ENCODE assay signal across 8 cellular contexts in genomic region chr15:44728576-44729393, GRCh38. TPM values are rescaled to one million over a fixed set of nuclear protein-coding genes. Genes with fewer than 3 reads are reported as not detected.
DNase-seq lines count a peak whose midpoint lies in the region; ATAC-seq and TF ChIP-seq lines count a peak whose summit lies in the region.

No MANE protein-coding gene starts in this region.

- DNase-seq in CD4-positive, alpha-beta T cell: peak; percentile 87 to 97 (median 93)
- peak; percentile 87 for DNase-seq in HK-2 (ENCODE audit: unreplicated experiment)
- peak; percentile 88 for DNase-seq in NCI-H82 treated with DMSO at 0.1 percent for 48 hours (lab: John Stamatoyannopoulos, UW; ENCODE audit: unreplicated experiment)
- DNase-seq in activated CD4-positive, alpha-beta memory T cell treated with anti-CD3 and anti-CD28 coated beads, Interleukin-2, amount 10 ng/mL, durations not matched to agents 7 days and 5 days: peak; percentile 97
- peak; percentile 89 to 99 (median 95) for DNase-seq in dorsolateral prefrontal cortex
- DNase-seq in stimulated activated CD4-positive, alpha-beta T cell treated with anti-CD3 and anti-CD28 coated beads, Interleukin-4, amount 100 ng/mL, for 1 hour: peak; percentile 90

- H3K4me1 ChIP-seq in liver (ENCODE audit: control insufficient read depth in 4 of 4, insufficient read depth in 4 of 4, low read length in 3 of 4): peaks cover 0 to 7% (median under 1%) of the 10 kb centered on the region in 4 donors

- CTCF ChIA-PET in CD4-positive, alpha-beta T cell (lab: Charles Lee): interaction anchor here (0.9 to 5.2 kb wide), 6 partner anchors 8 to 302 kb away, joined by 3 to 58 read pairs (median 26); partner anchors contain the start of genes B2M, CTDSPL2, PATL2 and SPG11
- CTCF ChIA-PET in activated CD4-positive, alpha-beta memory T cell treated with anti-CD3 and anti-CD28 coated beads, Interleukin-2, amount 10 ng/mL, durations not matched to agents 7 days and 5 days (lab: Charles Lee): interaction anchor here (0.7 to 15.9 kb wide), 9 partner anchors 9 to 673 kb away, joined by 3 to 399 read pairs (median 5); partner anchors contain the start of genes B2M, PATL2 and SPG11

- peak overlapping the region; percentile 98 for H3K27ac ChIP-seq in CD4-positive, alpha-beta T cell (ENCODE audit: low read depth, low read length)
- peak overlapping the region; percentile 78 to 100 (median 97) for H3K27ac ChIP-seq in dorsolateral prefrontal cortex
- H3K27ac ChIP-seq in liver (ENCODE audit: low read depth in 1 of 2, low read length in 2 of 2): peak overlapping the region; percentile 98 to 99

- peaks cover 28% of the 10 kb centered on the region for H3K36me3 Mint-ChIP-seq in CD4-positive, alpha-beta T cell (ENCODE audit: low read depth)
- H3K36me3 Mint-ChIP-seq in activated CD4-positive, alpha-beta memory T cell treated with anti-CD3 and anti-CD28 coated beads, Interleukin-2, amount 10 ng/mL, durations not matched to agents 7 days and 5 days (ENCODE audit: low read depth): peaks cover 60% of the 10 kb centered on the region

- peak overlapping the region; percentile 96 for H3K4me3 Mint-ChIP-seq in CD4-positive, alpha-beta T cell
- peak overlapping the region; percentile 99 for H3K4me3 Mint-ChIP-seq in activated CD4-positive, alpha-beta memory T cell treated with anti-CD3 and anti-CD28 coated beads, Interleukin-2, amount 10 ng/mL, durations not matched to agents 7 days and 5 days

- no peak for TF ChIP-seq CTCF in CD4-positive, alpha-beta T cell (IDR thresholded peaks at IDR 0.05)
- TF ChIP-seq CTCF in dorsolateral prefrontal cortex (IDR thresholded peaks at IDR 0.05 in 54 of 56, conservative IDR thresholded peaks at IDR 0.05 in 2 of 56; ENCODE audit: low read depth in 1 of 56, partially characterized antibody in 56 of 56) (peak in 21 of 56 donors; percentile 6 to 55 (median 20)), liver (IDR thresholded peaks at IDR 0.05; ENCODE audit: low read depth, low read length, missing input control) (no peak)

- peak overlapping the region; percentile 99 for H3K27ac Mint-ChIP-seq in CD4-positive, alpha-beta T cell
- H3K27ac Mint-ChIP-seq in activated CD4-positive, alpha-beta memory T cell treated with anti-CD3 and anti-CD28 coated beads, Interleukin-2, amount 10 ng/mL, durations not matched to agents 7 days and 5 days: peak overlapping the region; percentile 100

- peaks cover 90% of the 10 kb centered on the region for H3K4me1 Mint-ChIP-seq in CD4-positive, alpha-beta T cell (ENCODE audit: low read depth)
- peaks cover 69% of the 10 kb centered on the region for H3K4me1 Mint-ChIP-seq in activated CD4-positive, alpha-beta memory T cell treated with anti-CD3 and anti-CD28 coated beads, Interleukin-2, amount 10 ng/mL, durations not matched to agents 7 days and 5 days

- H3K9me3 ChIP-seq in CD4-positive, alpha-beta T cell (ENCODE audit: control insufficient read depth, low read length): no peaks in the 10 kb centered on the region
- H3K9me3 ChIP-seq in liver (ENCODE audit: control insufficient read depth in 4 of 4, low read length in 3 of 4): no peaks in the 10 kb centered on the region

- TF ChIP-seq RAD21 in liver (IDR thresholded peaks at IDR 0.05): peak; percentile 22 to 23

- peak; percentile 77 for ATAC-seq in CD4-positive, alpha-beta T cell (ENCODE audit: poor library complexity)
- ATAC-seq in GM19455 (IDR thresholded peaks at IDR 0.05; ENCODE audit: unreplicated experiment): peak; percentile 61

- H3K4me3 ChIP-seq in dorsolateral prefrontal cortex (peak overlapping the region; percentile 33 to 97 (median 85)), liver (ENCODE audit: low read depth in 1 of 3, low read length in 3 of 3) (peak overlapping the region; percentile 90 to 91 (median 90))

- no peaks in the 10 kb centered on the region for H3K27me3 Mint-ChIP-seq in CD4-positive, alpha-beta T cell
- no peaks in the 10 kb centered on the region for H3K27me3 Mint-ChIP-seq in activated CD4-positive, alpha-beta memory T cell treated with anti-CD3 and anti-CD28 coated beads, Interleukin-2, amount 10 ng/mL, durations not matched to agents 7 days and 5 days

- peaks cover 0 to 8% (median 5%) of the 10 kb centered on the region in 4 donors for H3K36me3 ChIP-seq in liver (ENCODE audit: control insufficient read depth in 4 of 4, insufficient read depth in 3 of 4, low read depth in 1 of 4, low read length in 3 of 4)

- H3K27me3 ChIP-seq in CD4-positive, alpha-beta T cell (ENCODE audit: control insufficient read depth, insufficient read depth, low read length): no peaks in the 10 kb centered on the region
- H3K27me3 ChIP-seq in dorsolateral prefrontal cortex (no peaks in the 10 kb centered on the region), liver (ENCODE audit: control insufficient read depth in 4 of 4, insufficient read depth in 4 of 4, low read length in 3 of 4) (no peaks in the 10 kb centered on the region)

- WGBS in liver: under 1% methylated on average over 36 of the region's 36 CpGs

- intact Hi-C loops in CD4-positive, alpha-beta T cell (cut with DNase I, micrococcal nuclease): loop anchor here (1.0 kb wide), 2 partner anchors 9 to 17 kb away; partner anchors contain the start of genes B2M (in 1 of the 2) and PATL2 (in 1 of the 2)
- intact Hi-C loops in dorsolateral prefrontal cortex (cut with DNase I): loop anchor here (1.0 to 5.0 kb wide), 5 partner anchors 14 to 66 kb away; partner anchors contain the start of genes SPG11 (in 2 of the 2), B2M (in 1 of the 2) and PATL2 (in 1 of the 2)

- POLR2A ChIA-PET in CD4-positive, alpha-beta T cell (lab: Charles Lee): interaction anchor here (0.7 to 38.3 kb wide), 19 partner anchors 9 to 928 kb away, joined by 3 to 4232 read pairs (median 3); partner anchors contain the start of genes B2M, HYPK, PATL2 and SERINC4
- POLR2A ChIA-PET in activated CD4-positive, alpha-beta memory T cell treated with anti-CD3 and anti-CD28 coated beads, Interleukin-2, amount 10 ng/mL, durations not matched to agents 7 days and 5 days (lab: Charles Lee): interaction anchor here (0.7 to 37.6 kb wide), 15 partner anchors 1 to 441 kb away, joined by 3 to 4153 read pairs (median 5); partner anchors contain the start of genes B2M, CTDSPL2, GOLM2 and PATL2

- H3K9ac ChIP-seq in liver (ENCODE audit: low read depth in 1 of 2, low read length in 2 of 2): peak overlapping the region; percentile 75 to 98

- no peaks in the 10 kb centered on the region for H3K9me3 Mint-ChIP-seq in CD4-positive, alpha-beta T cell
- no peaks in the 10 kb centered on the region for H3K9me3 Mint-ChIP-seq in activated CD4-positive, alpha-beta memory T cell treated with anti-CD3 and anti-CD28 coated beads, Interleukin-2, amount 10 ng/mL, durations not matched to agents 7 days and 5 days

TF ChIP-seq in liver, 16 proteins besides CTCF, POLR2A, EP300 and RAD21 (continues in another document):
- peak; percentile 90 for TF ChIP-seq REST (IDR thresholded peaks at IDR 0.05)
- TF ChIP-seq TAF1 (conservative IDR thresholded peaks at IDR 0.05): no peak

RNA-seq across cellular contexts. Expression of gene TRIM69, which starts 7.5 kb away (rescaled TPM):
- total RNA-seq in CD4-positive, alpha-beta T cell: 1 to 10 TPM; 6.2 to 9.8 TPM
- 10 to 100 TPM; 83.4 to 88.2 TPM for total RNA-seq in activated CD4-positive, alpha-beta memory T cell treated with anti-CD3 and anti-CD28 coated beads, Interleukin-2, amount 10 ng/mL, durations not matched to agents 7 days and 5 days
- total RNA-seq in dorsolateral prefrontal cortex (100 to 1,000 TPM in 1 of 120 experiments, 10 to 100 TPM in 119; 31.6 to 103 (median 60.3) TPM), liver (1 to 10 TPM; 4.9 to 5.7 TPM)
- 10 to 100 TPM in 1 of 2 donors, 1 to 10 TPM in 1; 3.6 to 10.0 TPM for polyA plus RNA-seq in liver

RNA-seq across cellular contexts. Expression of gene B2M, which starts 17.5 kb away (rescaled TPM):
- 1,000 to 10,000 TPM; 4,357 to 4,503 TPM for total RNA-seq in CD4-positive, alpha-beta T cell
- 1,000 to 10,000 TPM; 9,723 to 9,975 TPM for total RNA-seq in activated CD4-positive, alpha-beta memory T cell treated with anti-CD3 and anti-CD28 coated beads, Interleukin-2, amount 10 ng/mL, durations not matched to agents 7 days and 5 days
- total RNA-seq in dorsolateral prefrontal cortex (1,000 to 10,000 TPM in 4 of 120 experiments, 100 to 1,000 TPM in 116; 213 to 1,235 (median 449) TPM), liver (1,000 to 10,000 TPM; 1,388 to 2,879 TPM)
- polyA plus RNA-seq in liver: 1,000 to 10,000 TPM; 3,021 to 3,787 TPM

RNA-seq across cellular contexts. Expression of gene PATL2, which starts 17.7 kb away (rescaled TPM):
- 10 to 100 TPM; 17.4 to 21.9 TPM for total RNA-seq in CD4-positive, alpha-beta T cell
- 10 to 100 TPM; 36.3 to 36.8 TPM for total RNA-seq in activated CD4-positive, alpha-beta memory T cell treated with anti-CD3 and anti-CD28 coated beads, Interleukin-2, amount 10 ng/mL, durations not matched to agents 7 days and 5 days
- 1 to 10 TPM in 67 of 120 experiments, under 1 TPM in 45, not detected in 8; 0.20 to 6.3 (median 1.2) TPM for total RNA-seq in dorsolateral prefrontal cortex
- 1 to 10 TPM in 1 of 2 donors, under 1 TPM in 1; 0.65 to 1.0 TPM for total RNA-seq in liver
- under 1 TPM; 0.32 to 0.68 TPM for polyA plus RNA-seq in liver

Comparison
In these comparisons a context has a peak if more than half of its experiments do, and no peak if none do; other contexts are left out.
1. Peak in every context shown above with its lines: DNase-seq, ATAC-seq, H3K4me3 ChIP-seq and H3K27ac ChIP-seq.